In the genomic region with DNA sequence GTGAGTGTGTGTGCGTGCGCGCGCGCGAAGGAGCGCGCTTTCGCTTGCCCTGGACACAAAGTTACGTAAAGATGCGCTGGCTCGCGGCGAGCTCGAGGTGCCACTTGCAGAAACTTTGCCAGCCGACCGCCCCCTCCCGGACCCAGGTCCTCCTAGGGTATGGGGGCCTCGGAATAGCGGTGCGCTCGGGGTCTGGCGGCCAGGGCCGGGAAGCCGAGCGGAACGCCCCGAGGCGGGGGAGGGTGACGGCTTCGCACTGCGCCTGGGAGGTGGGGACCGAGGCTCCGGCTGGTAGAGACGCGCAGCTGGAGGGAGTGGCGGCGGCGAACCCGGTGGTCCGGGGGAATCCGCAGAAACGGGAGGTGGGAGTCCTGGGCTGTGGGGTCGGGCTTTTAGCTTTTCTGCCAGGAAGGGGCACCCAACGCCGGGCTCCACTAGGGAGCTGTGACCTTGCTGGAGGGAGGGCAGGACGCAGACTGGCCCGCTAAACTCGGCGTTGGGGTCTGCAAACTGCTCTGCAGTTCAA, we compare ENCODE assay signal across 8 cellular contexts. TPM values are rescaled to one million over a fixed set of nuclear protein-coding genes. Genes with fewer than 3 reads are reported as not detected.
DNase-seq lines count a peak whose midpoint lies in the region; ATAC-seq and TF ChIP-seq lines count a peak whose summit lies in the region.

No MANE protein-coding gene starts in this region.

- no peak for TF ChIP-seq POLR2A in suprapubic skin (IDR thresholded peaks at IDR 0.05)

- no peaks in the 10 kb centered on the region for H3K9me3 Mint-ChIP-seq in activated naive CD4-positive, alpha-beta T cell treated with anti-CD3 and anti-CD28 coated beads for 36 hours
- no peaks in the 10 kb centered on the region for H3K9me3 Mint-ChIP-seq in activated naive CD8-positive, alpha-beta T cell (ENCODE audit: low read depth)

- TF ChIP-seq EP300 in suprapubic skin (IDR thresholded peaks at IDR 0.05) = no peak

- H3K27me3 ChIP-seq in suprapubic skin = peaks cover 100% of the 10 kb centered on the region

- WGBS in suprapubic skin = 2% methylated on average over 9 of the region's 50 CpGs

- no peak for TF ChIP-seq CTCF in suprapubic skin (IDR thresholded peaks at IDR 0.05)

- H3K9me3 ChIP-seq in iPS-18c (ENCODE audit: control insufficient read depth, insufficient read depth, low read length) = no peaks in the 10 kb centered on the region
- no peaks in the 10 kb centered on the region for H3K9me3 ChIP-seq in suprapubic skin

- no peak for DNase-seq in activated naive CD4-positive, alpha-beta T cell treated with anti-CD3 and anti-CD28 coated beads for 36 hours
- no peak for DNase-seq in activated naive CD4-positive, alpha-beta T cell treated with anti-CD3 and anti-CD28 coated beads, Interleukin-2, amount 50 U/mL, for 16 hours
- no peak for DNase-seq in suprapubic skin (ENCODE audit: low spot score in 2 of 2)

- H3K4me3 Mint-ChIP-seq in activated naive CD4-positive, alpha-beta T cell treated with anti-CD3 and anti-CD28 coated beads for 36 hours = peak overlapping the region; percentile 33
- H3K4me3 Mint-ChIP-seq in activated naive CD8-positive, alpha-beta T cell = peak overlapping the region; percentile 81

- intact Hi-C loops in activated naive CD4-positive, alpha-beta T cell treated with anti-CD3 and anti-CD28 coated beads for 36 hours (cut with micrococcal nuclease) = loop anchor here (10.0 kb wide), 1 partner anchor 331 kb away; no protein-coding TSS in a partner anchor

- peaks cover 83% of the 10 kb centered on the region for H3K27me3 Mint-ChIP-seq in activated naive CD4-positive, alpha-beta T cell treated with anti-CD3 and anti-CD28 coated beads for 36 hours (ENCODE audit: low read depth)
- H3K27me3 Mint-ChIP-seq in activated naive CD8-positive, alpha-beta T cell = peaks cover 42% of the 10 kb centered on the region

- no peak overlapping the region for H3K27ac ChIP-seq in suprapubic skin

- no peak for ATAC-seq in GM18909 (IDR thresholded peaks at IDR 0.05; ENCODE audit: poor library complexity, unreplicated experiment)
- no peak for ATAC-seq in HG02571 (IDR thresholded peaks at IDR 0.05; ENCODE audit: unreplicated experiment)
- ATAC-seq in HG03025 (IDR thresholded peaks at IDR 0.05; ENCODE audit: low FRiP score, unreplicated experiment) = no peak

- H3K36me3 ChIP-seq in suprapubic skin = no peaks in the 10 kb centered on the region

- peak overlapping the region; percentile 46 for H3K27ac Mint-ChIP-seq in activated naive CD4-positive, alpha-beta T cell treated with anti-CD3 and anti-CD28 coated beads for 36 hours
- no peak overlapping the region for H3K27ac Mint-ChIP-seq in activated naive CD8-positive, alpha-beta T cell

- H3K36me3 Mint-ChIP-seq in activated naive CD4-positive, alpha-beta T cell treated with anti-CD3 and anti-CD28 coated beads for 36 hours (ENCODE audit: low read depth) = no peaks in the 10 kb centered on the region
- no peaks in the 10 kb centered on the region for H3K36me3 Mint-ChIP-seq in activated naive CD8-positive, alpha-beta T cell

- H3K4me1 ChIP-seq in suprapubic skin = peaks cover 66% of the 10 kb centered on the region

- H3K4me3 ChIP-seq in iPS-18c (ENCODE audit: insufficient read depth, low read depth, low read length) = peak overlapping the region; percentile 69
- H3K4me3 ChIP-seq in suprapubic skin = peak overlapping the region; percentile 47

- peaks cover 36% of the 10 kb centered on the region for H3K4me1 Mint-ChIP-seq in activated naive CD4-positive, alpha-beta T cell treated with anti-CD3 and anti-CD28 coated beads for 36 hours (ENCODE audit: low read depth)
- peaks cover 41% of the 10 kb centered on the region for H3K4me1 Mint-ChIP-seq in activated naive CD8-positive, alpha-beta T cell (ENCODE audit: low read depth)

- CTCF ChIA-PET in activated naive CD4-positive, alpha-beta T cell treated with anti-CD3 and anti-CD28 coated beads for 36 hours (lab: Charles Lee) = interaction anchor here (1.4 kb wide), 1 partner anchor 258 kb away, joined by 3 read pairs; no protein-coding TSS in a partner anchor

RNA-seq across cellular contexts. Expression of a gene that starts 0.8 kb away (rescaled TPM):
- total RNA-seq in activated naive CD4-positive, alpha-beta T cell treated with anti-CD3 and anti-CD28 coated beads for 36 hours = not detected
- not detected for total RNA-seq in suprapubic skin
